ENCODE assay signal across 25 cellular contexts in the genomic region with DNA sequence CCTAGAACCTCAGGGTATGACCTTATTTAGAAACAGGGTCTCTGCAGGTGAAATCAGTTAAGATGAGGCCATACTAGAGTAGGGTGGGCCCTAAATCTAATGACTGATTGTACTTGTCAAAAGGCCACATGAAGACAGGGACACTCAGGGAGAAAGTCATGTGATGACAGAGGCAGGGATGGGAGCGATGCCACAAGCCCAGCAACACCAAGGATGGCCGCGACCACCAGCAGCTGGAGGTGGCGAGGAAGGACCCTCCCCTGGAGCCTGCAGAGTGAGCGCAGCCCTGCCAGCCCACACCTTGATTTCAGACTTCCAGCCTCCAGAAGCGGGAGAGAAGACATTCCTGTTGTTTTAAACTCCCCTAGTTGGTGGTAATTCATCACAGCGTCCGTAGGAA.
"Had no signal": no experiment of that assay in that cellular context is flagged by ENCODE, and none has a peak within 500 bp of the region (broad histone marks: within the 10 kb centered on the region; RNA-seq: fewer than 3 reads in every experiment).

No MANE protein-coding gene starts in this region.

- H3K4me3 ChIP-seq: colonic mucosa, dorsolateral prefrontal cortex, esophagus squamous epithelium, gastrocnemius medialis, heart right ventricle, left lung, lower lobe of right lung, mucosa of descending colon had no signal

- DNase-seq: colonic mucosa; cortex of kidney; dermis blood vessel endothelial cell; dorsolateral prefrontal cortex; effector CD4-positive, alpha-beta T cell; effector memory CD4-positive, alpha-beta T cell; erythroblast; esophagus squamous epithelium; foreskin fibroblast; foreskin melanocyte; gastrocnemius medialis; glutamatergic neuron; head of caudate nucleus; heart right ventricle; hippocampal formation; left cardiac atrium; left lung; left ventricle myocardium superior; lower lobe of right lung; mesenchymal stem cell; mucosa of descending colon; naive B cell had no signal

- H3K36me3 Mint-ChIP-seq: mesothelial cell of epicardium, naive B cell had no signal

- ATAC-seq: esophagus mucosa, gastrocnemius medialis, heart right ventricle, left cardiac atrium, left lung, left ventricle myocardium superior, lower lobe of right lung, mucosa of descending colon had no signal

- H3K4me3 Mint-ChIP-seq: mesothelial cell of epicardium had no signal

- H3K27ac Mint-ChIP-seq: mesothelial cell of epicardium had no signal

- H3K27ac ChIP-seq: colonic mucosa, dorsolateral prefrontal cortex, epithelial cell of prostate, esophagus squamous epithelium, gastrocnemius medialis, heart right ventricle, left lung, lower lobe of right lung had no signal

- H3K36me3 ChIP-seq: colonic mucosa, esophagus squamous epithelium, gastrocnemius medialis, heart right ventricle, left lung, lower lobe of right lung had no signal

- H3K4me1 ChIP-seq: colonic mucosa, esophagus squamous epithelium, gastrocnemius medialis had no signal

- H3K9me3 Mint-ChIP-seq: mesothelial cell of epicardium had no signal

- H3K9me3 ChIP-seq: colonic mucosa, esophagus squamous epithelium, gastrocnemius medialis, heart right ventricle, left lung, lower lobe of right lung, mucosa of descending colon had no signal
